ENCODE assay signal across 26 cellular contexts in genomic region chr14:54512393-54512792, GRCh38. TPM values are rescaled to one million over a fixed set of nuclear protein-coding genes. Genes with fewer than 3 reads are reported as not detected.
DNase-seq lines count a peak whose midpoint lies in the region; ATAC-seq and TF ChIP-seq lines count a peak whose summit lies in the region.
"Had no signal": no experiment of that assay in that cellular context is flagged by ENCODE, and none has a peak within 500 bp of the region (broad histone marks: within the 10 kb centered on the region; RNA-seq: fewer than 3 reads in every experiment).

No MANE protein-coding gene starts in this region.

- H3K27me3 ChIP-seq in endodermal cell (ENCODE audit: control insufficient read depth, insufficient read depth, low read length, poor library complexity, severe bottlenecking) (no peaks in the 10 kb centered on the region), transverse colon (no peaks in the 10 kb centered on the region)
- H3K27me3 ChIP-seq: colonic mucosa, stomach had no signal

- H3K36me3 Mint-ChIP-seq in nephron (ENCODE audit: low read depth) (peaks cover 46% of the 10 kb centered on the region), endodermal cell (ENCODE audit: low read depth) (peaks cover 29% of the 10 kb centered on the region)

- no peak for ATAC-seq in HG03108 (IDR thresholded peaks at IDR 0.05; ENCODE audit: unreplicated experiment)
- ATAC-seq: left ventricle myocardium superior, natural killer cell had no signal

- TF ChIP-seq EP300 in transverse colon (IDR thresholded peaks at IDR 0.05; ENCODE audit: low read depth), result no peak

- CTCF ChIA-PET in HEK293 (lab: Yijun Ruan, JAX), result interaction anchor here (0.6 to 0.9 kb wide), 4 partner anchors 10 to 262 kb away, joined by 3 to 5 read pairs (median 4); no protein-coding TSS in a partner anchor

- 75 to 100% methylated on average over 1 of the region's 1 CpG for WGBS in endodermal cell (ENCODE audit: insufficient coverage in 1 of 2, insufficient read length in 1 of 2), 2 experiments
- 38 to 82% methylated on average over 1 of the region's 1 CpG for WGBS in transverse colon (ENCODE audit: low coverage in 1 of 2), 2 donors

- H3K4me1 ChIP-seq in HEK293 (ENCODE audit: control insufficient read depth, insufficient read depth, low read length), result 0 out of 2 replicates have a peak, but pooled peaks cover 4% of the 10 kb centered on the region
- H3K4me1 ChIP-seq in endodermal cell (ENCODE audit: control insufficient read depth, insufficient read depth, low read length), result peaks cover 4% of the 10 kb centered on the region
- peaks cover 6 to 29% (median 11%) of the 10 kb centered on the region in 4 donors for H3K4me1 ChIP-seq in transverse colon
- H3K4me1 ChIP-seq: colonic mucosa had no signal

- POLR2A ChIA-PET in HEK293 (lab: Yijun Ruan, JAX), result interaction anchor here (0.6 to 1.6 kb wide), 2 partner anchors 24 to 1816 kb away, joined by 3 to 4 read pairs; no protein-coding TSS in a partner anchor

- H3K4me1 Mint-ChIP-seq in nephron (peaks cover 23% of the 10 kb centered on the region), endodermal cell (peaks cover 9% of the 10 kb centered on the region)

- DNase-seq in Ammon's horn (ENCODE audit: low spot score), result peak; percentile 53
- DNase-seq in endodermal cell, result no peak
- no peak for DNase-seq in ACHN
- no peak for DNase-seq in transverse colon
- DNase-seq: activated CD4-positive, alpha-beta T cell treated with anti-CD3 and anti-CD28 coated beads for 48 hours; activated CD8-positive, alpha-beta memory T cell treated with anti-CD3 and anti-CD28 coated beads for 24 hours; activated effector memory CD4-positive, alpha-beta T cell treated with anti-CD3 and anti-CD28 coated beads, Interleukin-2, amount 50 U/mL, for 16 hours; activated naive CD8-positive, alpha-beta T cell treated with anti-CD3 and anti-CD28 coated beads, Interleukin-2, amount 10 ng/mL, durations not matched to agents 7 days and 5 days; aorta; colonic mucosa; effector CD8-positive, alpha-beta T cell; glutamatergic neuron; H7; left ventricle myocardium superior; natural killer cell; NCI-H1436 treated with DMSO at 0.1 percent for 48 hours; NCI-H510A; retina; stimulated activated CD8-positive, alpha-beta memory T cell treated with anti-CD3 and anti-CD28 coated beads, Interleukin-4, amount 100 ng/mL, for 48 hours; stomach had no signal

- in situ Hi-C loops in ACHN (cut with HindIII; ENCODE audit: low pct_ligation_motif_present, low pct_unique_long_range_greater_than_20kb, low sequenced_read_pairs), result no loop called here
- in situ Hi-C loops in transverse colon (cut with MboI; ENCODE audit: low pct_ligation_motif_present in 1 of 4, low pct_unique_long_range_greater_than_20kb in 1 of 4, low sequenced_read_pairs in 3 of 4), result no loop called here

- TF ChIP-seq CTCF in HEK293 (tag by site-specific recombination; IDR thresholded peaks at IDR 0.05) (no peak), nephron (IDR thresholded peaks at IDR 0.05; ENCODE audit: unreplicated experiment in 3 of 3) (no peak), endodermal cell (conservative IDR thresholded peaks at IDR 0.05) (no peak), transverse colon (IDR thresholded peaks at IDR 0.05) (no peak)

- H3K27ac ChIP-seq in HEK293 (ENCODE audit: extremely low read depth, low read depth, low read length), result no peak overlapping the region
- peak overlapping the region; percentile 29 for H3K27ac ChIP-seq in cingulate gyrus (ENCODE audit: low read depth, low read length)
- no peak overlapping the region for H3K27ac ChIP-seq in endodermal cell (ENCODE audit: low read depth, low read length)
- no peak overlapping the region for H3K27ac ChIP-seq in transverse colon
- H3K27ac ChIP-seq: colonic mucosa, stomach, VCaP had no signal

- H3K9me3 Mint-ChIP-seq in nephron (peaks cover 25% of the 10 kb centered on the region), endodermal cell (peaks cover 14% of the 10 kb centered on the region)

- no peak overlapping the region for H3K9ac ChIP-seq in endodermal cell (ENCODE audit: extremely low read depth, low read length, poor library complexity, severe bottlenecking)

- TF ChIP-seq POLR2A in transverse colon (IDR thresholded peaks at IDR 0.05), result no peak

- intact Hi-C loops in transverse colon (cut with DNase I; ENCODE audit: low total_unique reads), result no loop called here

- H3K4me3 Mint-ChIP-seq in nephron (peak overlapping the region; percentile 58 to 81 (median 73)), endodermal cell (no peak overlapping the region)
- H3K4me3 Mint-ChIP-seq: activated naive CD8-positive, alpha-beta T cell treated with anti-CD3 and anti-CD28 coated beads, Interleukin-2, amount 10 ng/mL, durations not matched to agents 7 days and 5 days; mesothelial cell of epicardium had no signal

- no peaks in the 10 kb centered on the region for H3K27me3 Mint-ChIP-seq in nephron (ENCODE audit: low read depth)
- no peaks in the 10 kb centered on the region for H3K27me3 Mint-ChIP-seq in endodermal cell (ENCODE audit: insufficient read depth)

- H3K9me3 ChIP-seq in HEK293 (ENCODE audit: control insufficient read depth, insufficient read depth, low read depth, low read length) (no peaks in the 10 kb centered on the region), endodermal cell (ENCODE audit: control insufficient read depth, low read length) (peaks cover 24% of the 10 kb centered on the region), transverse colon (peaks cover 0 to 12% of the 10 kb centered on the region in 2 donors)
- H3K9me3 ChIP-seq: colonic mucosa had no signal

- H3K4me3 ChIP-seq in HEK293 (ENCODE audit: low read depth, low read length) (no peak overlapping the region), endodermal cell (ENCODE audit: low read length) (no peak overlapping the region), transverse colon (no peak overlapping the region)
- H3K4me3 ChIP-seq: colonic mucosa, stomach had no signal

- H3K27ac Mint-ChIP-seq in nephron (peak overlapping the region in 1 of 3 experiments; percentile 10), endodermal cell (no peak overlapping the region)
- H3K27ac Mint-ChIP-seq: activated naive CD8-positive, alpha-beta T cell treated with anti-CD3 and anti-CD28 coated beads, Interleukin-2, amount 10 ng/mL, durations not matched to agents 7 days and 5 days; mesothelial cell of epicardium had no signal

- H3K36me3 ChIP-seq in HEK293 (ENCODE audit: control insufficient read depth in 2 of 2, insufficient read depth in 1 of 2, low read length in 2 of 2) (peaks cover 4 to 7% of the 10 kb centered on the region in 2 experiments; a peak in 2 of 3 replicates), endodermal cell (ENCODE audit: control insufficient read depth, insufficient read depth, low read length) (peaks cover 20% of the 10 kb centered on the region), transverse colon (peaks cover 0 to 14% (median 0%) of the 10 kb centered on the region in 4 donors)
- H3K36me3 ChIP-seq: colonic mucosa had no signal

TF ChIP-seq in HEK293, 187 proteins besides CTCF, POLR2A, EP300 and RAD21:
- TF ChIP-seq ZNF341 (tag by site-specific recombination; IDR thresholded peaks at IDR 0.05; ENCODE audit: low read depth), result peak; percentile 39; the same call in 1 of the 2 replicates
- TF ChIP-seq ZNF366 (tag by site-specific recombination; conservative IDR thresholded peaks at IDR 0.05), result no peak
- TF ChIP-seq ZSCAN16 (tag by site-specific recombination; IDR thresholded peaks at IDR 0.05), result no peak
- no peak for TF ChIP-seq ZFP41 (tag by site-specific recombination; IDR thresholded peaks at IDR 0.05; ENCODE audit: borderline replicate concordance)
- no peak for TF ChIP-seq ZNF175 (tag by site-specific recombination; IDR thresholded peaks at IDR 0.05)
- no peak for TF ChIP-seq ZNF184 (tag by site-specific recombination; IDR thresholded peaks at IDR 0.05)
- TF ChIP-seq ZNF133 (tag by site-specific recombination; IDR thresholded peaks at IDR 0.05), result no peak

RNA-seq across cellular contexts. Expression of gene CGRRF1, which starts 2.7 kb away (rescaled TPM):
- 10 to 100 TPM; 17.8 to 19.3 TPM for total RNA-seq in endodermal cell
- polyA plus RNA-seq in endodermal cell (2013, experiment 1 of 2), result 23.1 TPM
- polyA plus RNA-seq in endodermal cell (2013, experiment 2 of 2), result 26.7 TPM
- 10 to 100 TPM in 3 of 4 donors, 1 to 10 TPM in 1; 2.6 to 46.8 (median 18.0) TPM for total RNA-seq in transverse colon

RNA-seq across cellular contexts. Expression of gene GMFB, which starts 23.6 kb away (rescaled TPM):
- total RNA-seq in endodermal cell (10 to 100 TPM; 86.2 to 96.5 TPM), transverse colon (10 to 100 TPM; 19.8 to 94.5 (median 67.4) TPM)
- polyA plus RNA-seq in endodermal cell (2013, experiment 1 of 2), result 75.0 TPM
- 72.1 TPM for polyA plus RNA-seq in endodermal cell (2013, experiment 2 of 2)

RNA-seq across cellular contexts. Expression of gene SAMD4A, which starts 54.5 kb away (rescaled TPM):
- total RNA-seq in endodermal cell, result 1 to 10 TPM; 1.9 to 8.0 TPM
- 4.8 TPM for polyA plus RNA-seq in endodermal cell (2013, experiment 1 of 2)
- polyA plus RNA-seq in endodermal cell (2013, experiment 2 of 2), result 4.2 TPM
- total RNA-seq in transverse colon, result 10 to 100 TPM; 15.3 to 40.2 (median 22.3) TPM
